In genomic region chr6:107369493-107369892, GRCh38 we compare ENCODE assay signal across 20 cellular contexts.
DNase-seq lines count a peak whose midpoint lies in the region; ATAC-seq, FAIRE-seq and TF ChIP-seq lines count a peak whose summit lies in the region.
"Had no signal": no experiment of that assay in that cellular context is flagged by ENCODE, and none has a peak within 500 bp of the region (broad histone marks: within the 10 kb centered on the region; RNA-seq: fewer than 3 reads in every experiment).

No MANE protein-coding gene starts in this region.

- intact Hi-C loops in pancreas (cut with DNase I) (no loop called here), mucosa of descending colon (cut with DNase I, micrococcal nuclease) (no loop called here)

- ATAC-seq in pancreas: peak; percentile 31 to 85 (median 51)
- no peak for ATAC-seq in mucosa of descending colon
- ATAC-seq: A549; CD8-positive, alpha-beta T cell had no signal

- no peaks in the 10 kb centered on the region for H3K27me3 ChIP-seq in pancreas
- H3K27me3 ChIP-seq: BLaER1 treated with 17β-estradiol and CSF1 and Interleukin-3, amounts not matched to agents 10 nM and 100 nM had no signal

- WGBS in pancreas, 2 donors: 11 to 16% methylated on average over 1 of the region's 1 CpG

- H3K27ac ChIP-seq in pancreas: no peak overlapping the region
- H3K27ac ChIP-seq: 22Rv1; A549; BLaER1 treated with 17β-estradiol and CSF1 and Interleukin-3, amounts not matched to agents 10 nM and 100 nM; C4-2B had no signal

- H3K9me3 ChIP-seq in pancreas: no peaks in the 10 kb centered on the region
- no peaks in the 10 kb centered on the region for H3K9me3 ChIP-seq in mucosa of descending colon
- H3K9me3 ChIP-seq: A549, Caco-2 had no signal

- peaks cover 0 to 3% (median 0%) of the 10 kb centered on the region in 3 donors for H3K4me1 ChIP-seq in pancreas
- H3K4me1 ChIP-seq in mucosa of descending colon (ENCODE audit: low read depth): no peaks in the 10 kb centered on the region
- H3K4me1 ChIP-seq: A549; BLaER1 treated with 17β-estradiol and CSF1 and Interleukin-3, amounts not matched to agents 10 nM and 100 nM; Caco-2 had no signal

- DNase-seq in NCI-H146 (lab: John Stamatoyannopoulos, UW): peak; percentile 9
- no peak for DNase-seq in NCI-H146 treated with DMSO at 0.1 percent for 48 hours (lab: John Stamatoyannopoulos, UW; ENCODE audit: unreplicated experiment)
- DNase-seq in pancreas: peak in 2 of 6 donors; percentile 13 to 27
- DNase-seq in mucosa of descending colon: no peak
- DNase-seq in GOT3 (lab: John Stamatoyannopoulos, UW): no peak
- DNase-seq: AML-193; Caco-2; Calu3; CD4-positive, alpha-beta T cell; CD8-positive, alpha-beta T cell; DMS79 treated with DMSO at 0.1 percent for 48 hours; GF-D8 had no signal

- FAIRE-seq in pancreas (lab: Jason Lieb, UNC): no peak
- FAIRE-seq: A549, D721Med, G401.6, GM12891, GM19239 had no signal

- H3K4me3 ChIP-seq in pancreas: no peak overlapping the region
- no peak overlapping the region for H3K4me3 ChIP-seq in mucosa of descending colon
- H3K4me3 ChIP-seq: A549; BLaER1 treated with 17β-estradiol and CSF1 and Interleukin-3, amounts not matched to agents 10 nM and 100 nM had no signal

- TF ChIP-seq CTCF in pancreas (IDR thresholded peaks at IDR 0.05): no peak
- no peak for TF ChIP-seq CTCF in mucosa of descending colon (IDR thresholded peaks at IDR 0.05)

- H3K36me3 ChIP-seq in pancreas (no peaks in the 10 kb centered on the region), mucosa of descending colon (ENCODE audit: low read depth) (no peaks in the 10 kb centered on the region)
- H3K36me3 ChIP-seq: BLaER1 treated with 17β-estradiol and CSF1 and Interleukin-3, amounts not matched to agents 10 nM and 100 nM had no signal
